8 cellular contexts compared by ENCODE assay signal in genomic region chr17:77331161-77331864, GRCh38.
A peak's percentile ranks its signal among the peaks of the same experiment; 100 is the strongest.
DNase-seq lines count a peak whose midpoint lies in the region; ATAC-seq and TF ChIP-seq lines count a peak whose summit lies in the region.

No MANE protein-coding gene starts in this region.

- H3K9me3 Mint-ChIP-seq in Calu3 (ENCODE audit: low read depth, unreplicated experiment), result no peaks in the 10 kb centered on the region

- H3K27ac Mint-ChIP-seq in Calu3 (ENCODE audit: unreplicated experiment), result no peak overlapping the region

- peaks cover 64% of the 10 kb centered on the region for H3K4me1 Mint-ChIP-seq in Calu3 (ENCODE audit: low read depth, unreplicated experiment)

- intact Hi-C loops in Calu3 (cut with micrococcal nuclease; ENCODE audit: unreplicated experiment), result loop anchor here (5.0 to 10.0 kb wide), 2 partner anchors 123 to 166 kb away; no protein-coding TSS in a partner anchor

- H3K27ac ChIP-seq in mucosa of rectum (ENCODE audit: low read depth in 2 of 2, low read length in 2 of 2), result peak overlapping the region; percentile 4 to 31

- H3K4me3 ChIP-seq in epithelial cell of esophagus (ENCODE audit: low read length), result no peak overlapping the region
- peak overlapping the region; percentile 23 to 51 for H3K4me3 ChIP-seq in mucosa of rectum (ENCODE audit: low read length in 2 of 2)

- H3K36me3 ChIP-seq in mucosa of rectum (ENCODE audit: control insufficient read depth in 2 of 2, insufficient read depth in 2 of 2, low read length in 2 of 2), result no peaks in the 10 kb centered on the region

- BruUV-seq in Calu3 (replicated peaks; lab: Mats Ljungman, UMichigan), result no TSS peak

- peak; percentile 94 for TF ChIP-seq CTCF in Calu3 (IDR thresholded peaks at IDR 0.05; ENCODE audit: unreplicated experiment)
- TF ChIP-seq CTCF in epithelial cell of esophagus (IDR thresholded peaks at IDR 0.05; ENCODE audit: insufficient read depth, low read depth, low read length, missing control alignments), result peak; percentile 90

- H3K27me3 Mint-ChIP-seq in Calu3 (ENCODE audit: unreplicated experiment), result no peaks in the 10 kb centered on the region

- H3K27me3 ChIP-seq in mucosa of rectum (ENCODE audit: control insufficient read depth in 2 of 2, insufficient read depth in 2 of 2, low read length in 2 of 2), result no peaks in the 10 kb centered on the region

- H3K9me3 ChIP-seq in mucosa of rectum (ENCODE audit: control insufficient read depth in 2 of 2, low read length in 2 of 2), result no peaks in the 10 kb centered on the region

- peak overlapping the region; percentile 66 for H3K4me3 Mint-ChIP-seq in Calu3 (ENCODE audit: low read depth, unreplicated experiment)

- DNase-seq in Calu3 (peak; percentile 93), HuH-7 (ENCODE audit: low spot score) (peak; percentile 92), NOMO-1 treated with dmso at 0.1 percent for 144 hours (lab: John Stamatoyannopoulos, UW; ENCODE audit: unreplicated experiment) (peak; percentile 74), epithelial cell of esophagus (ENCODE audit: low read depth) (peak; percentile 80)
- DNase-seq in activated CD8-positive, alpha-beta memory T cell treated with anti-CD3 and anti-CD28 coated beads, Interleukin-2, amount 50 U/mL, for 24 hours (ENCODE audit: extremely low read depth), result peak; percentile 96
- DNase-seq in stimulated activated CD8-positive, alpha-beta memory T cell treated with anti-CD3 and anti-CD28 coated beads, Interleukin-7, amount 100 ng/mL, for 1 hour (ENCODE audit: low read depth in 2 of 2), result peak; percentile 92 to 98

- no peak overlapping the region for H3K9ac ChIP-seq in mucosa of rectum (ENCODE audit: low read depth in 1 of 2, low read length in 2 of 2)

- peaks cover 48% of the 10 kb centered on the region for H3K36me3 Mint-ChIP-seq in Calu3 (ENCODE audit: insufficient read depth, unreplicated experiment)

- CTCF ChIA-PET in Calu3 (lab: Charles Lee), result interaction anchor here (0.6 to 1.0 kb wide), 5 partner anchors 23 to 164 kb away, joined by 3 to 8 read pairs (median 3); no protein-coding TSS in a partner anchor

- peak; percentile 68 for ATAC-seq in GM21381 (IDR thresholded peaks at IDR 0.05; ENCODE audit: unreplicated experiment)

- peaks cover 18 to 34% of the 10 kb centered on the region in 2 donors for H3K4me1 ChIP-seq in mucosa of rectum (ENCODE audit: control insufficient read depth in 2 of 2, insufficient read depth in 2 of 2, low read length in 2 of 2)
